ENCODE assay signal across 24 cellular contexts in the genomic region with DNA sequence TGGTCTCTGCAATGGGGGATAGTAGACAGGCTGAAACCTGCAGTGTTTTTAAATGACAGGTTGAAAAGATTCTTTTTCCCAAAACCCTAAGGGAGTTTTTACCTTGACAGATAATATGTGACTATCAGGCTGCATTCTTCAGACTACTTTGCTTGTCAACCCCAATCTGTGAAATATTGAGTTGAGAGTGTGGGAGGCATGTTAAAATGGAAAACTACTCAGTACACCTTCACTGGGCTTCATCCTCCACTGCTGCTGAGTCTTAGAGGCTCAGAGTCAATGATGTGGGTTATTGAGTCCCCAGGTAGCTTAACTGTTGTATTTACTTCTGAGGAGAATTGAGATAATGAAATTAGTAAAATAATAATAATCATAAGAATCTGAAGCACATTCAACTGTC.
A peak's percentile ranks its signal among the peaks of the same experiment; 100 is the strongest.
DNase-seq lines count a peak whose midpoint lies in the region; TF ChIP-seq lines count a peak whose summit lies in the region.
"Had no signal": no experiment of that assay in that cellular context is flagged by ENCODE, and none has a peak within 500 bp of the region (broad histone marks: within the 10 kb centered on the region; RNA-seq: fewer than 3 reads in every experiment).

No MANE protein-coding gene starts in this region.

- no peak overlapping the region for H3K4me2 ChIP-seq in neural cell (ENCODE audit: low read length)
- H3K4me2 ChIP-seq: A549; BLaER1 treated with 17β-estradiol and CSF1 and Interleukin-3, amounts not matched to agents 10 nM and 100 nM had no signal

- H4K20me1 ChIP-seq in neural cell (ENCODE audit: insufficient read depth), result no peaks in the 10 kb centered on the region
- H4K20me1 ChIP-seq: BLaER1 treated with 17β-estradiol and CSF1 and Interleukin-3, amounts not matched to agents 10 nM and 100 nM had no signal

- H3K27me3 ChIP-seq in neural cell (ENCODE audit: insufficient read depth, low read depth, low read length) (no peaks in the 10 kb centered on the region), testis (no peaks in the 10 kb centered on the region)
- H3K27me3 ChIP-seq: BLaER1 treated with 17β-estradiol and CSF1 and Interleukin-3, amounts not matched to agents 10 nM and 100 nM had no signal

- H3K9ac ChIP-seq in neural cell (ENCODE audit: low read length), result no peak overlapping the region
- H3K9ac ChIP-seq: BLaER1 treated with 17β-estradiol and CSF1 and Interleukin-3, amounts not matched to agents 10 nM and 100 nM had no signal

- H3K27ac ChIP-seq in caudate nucleus (ENCODE audit: low read depth, low read length) (peak overlapping the region; percentile 45), neural cell (ENCODE audit: low read length) (peak overlapping the region; percentile 65), testis (no peak overlapping the region)
- H3K27ac ChIP-seq: 22Rv1; A549; BLaER1 treated with 17β-estradiol and CSF1 and Interleukin-3, amounts not matched to agents 10 nM and 100 nM; C4-2B had no signal

- H2AFZ ChIP-seq in neural cell (ENCODE audit: low read depth, low read length), result no peak overlapping the region

- TF ChIP-seq POLR2A in testis (IDR thresholded peaks at IDR 0.05), result no peak

- H3K9me2 ChIP-seq in neural cell (ENCODE audit: insufficient read depth, low read length), result no peaks in the 10 kb centered on the region

- H3F3A ChIP-seq in neural cell (ENCODE audit: insufficient read depth, low read length, poor library complexity, severe bottlenecking), result no peaks in the 10 kb centered on the region

- intact Hi-C loops in testis (cut with DNase I; ENCODE audit: low total_unique reads), result no loop called here

- DNase-seq in NCI-H2171 treated with DMSO at 0.1 percent for 48 hours (lab: John Stamatoyannopoulos, UW) (peak; percentile 4), NCI-H2171 (lab: John Stamatoyannopoulos, UW) (no peak), caudate nucleus (lab: John Stamatoyannopoulos, UW) (peak in 5 of 61 donors; percentile 1 to 56 (median 31)), putamen (ENCODE audit: low spot score) (peak; percentile 71), NCI-H69 (lab: John Stamatoyannopoulos, UW) (no peak), testis (no peak)
- no peak for DNase-seq in activated CD4-positive, alpha-beta T cell treated with anti-CD3 and anti-CD28 coated beads for 48 hours
- DNase-seq: AML-193; CD4-positive, alpha-beta T cell; CD8-positive, alpha-beta T cell; COR-L47; DMS 273 treated with DMSO at 0.1 percent for 48 hours; DMS153; DMS53; DMS79; DND-41; EL; GDM1 had no signal

- no peaks in the 10 kb centered on the region for H3K9me3 ChIP-seq in neural cell (ENCODE audit: low read length)
- H3K9me3 ChIP-seq in testis, result no peaks in the 10 kb centered on the region
- H3K9me3 ChIP-seq: A549 had no signal

- TF ChIP-seq EP300 in neural cell (conservative IDR thresholded peaks at IDR 0.05; ENCODE audit: poor library complexity, severe bottlenecking), result peak; percentile 74

- H3K36me3 ChIP-seq in neural cell (ENCODE audit: insufficient read depth, low read length), result no peaks in the 10 kb centered on the region
- H3K36me3 ChIP-seq in testis (ENCODE audit: low read depth, missing control alignments), result no peaks in the 10 kb centered on the region
- H3K36me3 ChIP-seq: BLaER1 treated with 17β-estradiol and CSF1 and Interleukin-3, amounts not matched to agents 10 nM and 100 nM had no signal

- TF ChIP-seq RAD21 in neural cell (conservative IDR thresholded peaks at IDR 0.05), result no peak

- H3K79me2 ChIP-seq in neural cell (replicated peaks; ENCODE audit: insufficient read depth, low read length), result no peaks in the 10 kb centered on the region

- no peaks in the 10 kb centered on the region for H3K4me1 ChIP-seq in testis
- H3K4me1 ChIP-seq: A549 had no signal

- no peak for TF ChIP-seq CTCF in neural cell (IDR thresholded peaks at IDR 0.05; ENCODE audit: poor library complexity, severe bottlenecking)
- no peak for TF ChIP-seq CTCF in testis (IDR thresholded peaks at IDR 0.05)

- H3K4me3 ChIP-seq in neural cell (ENCODE audit: low read length) (peak overlapping the region; percentile 23), testis (no peak overlapping the region)
- H3K4me3 ChIP-seq: A549; BLaER1 treated with 17β-estradiol and CSF1 and Interleukin-3, amounts not matched to agents 10 nM and 100 nM; GM12878 had no signal

TF ChIP-seq in neural cell, 6 proteins besides CTCF, POLR2A, EP300 and RAD21:
- TF ChIP-seq POLR2AphosphoS5 (IDR thresholded peaks at IDR 0.05), result peak; percentile 17
- TF ChIP-seq, protein P1, sequence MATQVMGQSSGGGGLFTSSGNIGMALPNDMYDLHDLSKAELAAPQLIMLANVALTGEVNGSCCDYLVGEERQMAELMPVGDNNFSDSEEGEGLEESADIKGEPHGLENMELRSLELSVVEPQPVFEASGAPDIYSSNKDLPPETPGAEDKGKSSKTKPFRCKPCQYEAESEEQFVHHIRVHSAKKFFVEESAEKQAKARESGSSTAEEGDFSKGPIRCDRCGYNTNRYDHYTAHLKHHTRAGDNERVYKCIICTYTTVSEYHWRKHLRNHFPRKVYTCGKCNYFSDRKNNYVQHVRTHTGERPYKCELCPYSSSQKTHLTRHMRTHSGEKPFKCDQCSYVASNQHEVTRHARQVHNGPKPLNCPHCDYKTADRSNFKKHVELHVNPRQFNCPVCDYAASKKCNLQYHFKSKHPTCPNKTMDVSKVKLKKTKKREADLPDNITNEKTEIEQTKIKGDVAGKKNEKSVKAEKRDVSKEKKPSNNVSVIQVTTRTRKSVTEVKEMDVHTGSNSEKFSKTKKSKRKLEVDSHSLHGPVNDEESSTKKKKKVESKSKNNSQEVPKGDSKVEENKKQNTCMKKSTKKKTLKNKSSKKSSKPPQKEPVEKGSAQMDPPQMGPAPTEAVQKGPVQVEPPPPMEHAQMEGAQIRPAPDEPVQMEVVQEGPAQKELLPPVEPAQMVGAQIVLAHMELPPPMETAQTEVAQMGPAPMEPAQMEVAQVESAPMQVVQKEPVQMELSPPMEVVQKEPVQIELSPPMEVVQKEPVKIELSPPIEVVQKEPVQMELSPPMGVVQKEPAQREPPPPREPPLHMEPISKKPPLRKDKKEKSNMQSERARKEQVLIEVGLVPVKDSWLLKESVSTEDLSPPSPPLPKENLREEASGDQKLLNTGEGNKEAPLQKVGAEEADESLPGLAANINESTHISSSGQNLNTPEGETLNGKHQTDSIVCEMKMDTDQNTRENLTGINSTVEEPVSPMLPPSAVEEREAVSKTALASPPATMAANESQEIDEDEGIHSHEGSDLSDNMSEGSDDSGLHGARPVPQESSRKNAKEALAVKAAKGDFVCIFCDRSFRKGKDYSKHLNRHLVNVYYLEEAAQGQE (IDR thresholded peaks at IDR 0.05; ENCODE audit: borderline replicate concordance), result no peak

Comparison
In these comparisons a context has a peak if more than half of its experiments do, and no peak if none do; other contexts are left out.
1. DNase-seq: peak in NCI-H2171 treated with DMSO at 0.1 percent for 48 hours (single experiment) and putamen (single experiment); none in NCI-H2171 (single experiment), NCI-H69 (single experiment), testis (single experiment) and activated CD4-positive, alpha-beta T cell treated with anti-CD3 and anti-CD28 coated beads for 48 hours (single experiment).
2. H3K27ac ChIP-seq: peak in caudate nucleus (single experiment) and neural cell (single experiment); none in testis (0 of 2).